12 cellular contexts compared by ENCODE assay signal in the genomic region with DNA sequence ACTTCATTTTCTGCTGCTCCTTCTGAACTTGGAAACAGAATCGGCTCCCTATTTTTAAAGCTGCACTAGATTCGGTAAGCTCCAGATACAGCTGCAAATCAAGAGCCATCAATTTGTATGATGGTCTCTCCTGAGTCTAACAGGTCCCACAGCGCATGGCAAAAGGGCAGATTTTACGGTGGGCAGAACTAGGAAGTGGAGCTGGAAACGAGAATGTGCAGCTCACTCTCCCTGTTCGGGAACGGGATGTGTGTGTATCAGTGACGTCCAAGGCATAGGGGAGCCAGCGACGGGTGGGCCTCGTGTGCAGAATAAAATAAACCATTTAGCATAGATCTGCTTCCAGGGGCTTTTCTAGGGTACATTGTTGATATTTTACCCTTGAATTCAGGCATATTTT.
A peak's percentile ranks its signal among the peaks of the same experiment; 100 is the strongest.
DNase-seq lines count a peak whose midpoint lies in the region; ATAC-seq and TF ChIP-seq lines count a peak whose summit lies in the region.
"Had no signal": no experiment of that assay in that cellular context is flagged by ENCODE, and none has a peak within 500 bp of the region (broad histone marks: within the 10 kb centered on the region; RNA-seq: fewer than 3 reads in every experiment).

No MANE protein-coding gene starts in this region.

- H2AFZ ChIP-seq in ACC112 (ENCODE audit: low read length, unreplicated experiment) = peak overlapping the region; percentile 6

- no peaks in the 10 kb centered on the region for H3K9me3 ChIP-seq in adipocyte (ENCODE audit: control insufficient read depth, low read length)
- no peaks in the 10 kb centered on the region for H3K9me3 ChIP-seq in heart right ventricle

- peak overlapping the region; percentile 95 for H3K27ac ChIP-seq in ACC112 (ENCODE audit: low read depth, low read length)
- peak overlapping the region; percentile 68 to 89 (median 80) for H3K27ac ChIP-seq in heart right ventricle
- H3K27ac ChIP-seq in rectal smooth muscle tissue (ENCODE audit: low read depth, low read length) = peak overlapping the region; percentile 28

- no peak for DNase-seq in adipocyte (ENCODE audit: low read depth)
- peak in 1 of 2 donors; percentile 54 for DNase-seq in heart right ventricle
- DNase-seq in SK-N-DZ (ENCODE audit: low spot score) = no peak
- DNase-seq in activated naive CD4-positive, alpha-beta T cell treated with anti-CD3 and anti-CD28 coated beads, Interleukin-2, amount 50 U/mL, for 72 hours (ENCODE audit: low spot score in 2 of 2) = no peak
- no peak for DNase-seq in amygdala (lab: John Stamatoyannopoulos, UW)
- DNase-seq in KG1 (lab: John Stamatoyannopoulos, UW) = no peak
- DNase-seq: ACHN; activated T-cell treated with anti-CD3 and anti-CD28 coated beads, Interleukin-2, amount 50 U/mL, for 4 hours; midbrain; NCI-H226 had no signal

- peaks cover 22% of the 10 kb centered on the region for H3K79me2 ChIP-seq in ACC112 (ENCODE audit: control insufficient read depth, insufficient read depth, low read length, unreplicated experiment)

- no peak overlapping the region for H3K27ac Mint-ChIP-seq in activated naive CD4-positive, alpha-beta T cell treated with anti-CD3 and anti-CD28 coated beads, Interleukin-2, amount 50 U/mL, for 72 hours

- 31 to 41% methylated on average over 11 of the region's 11 CpGs for WGBS in heart right ventricle, 2 donors

- peaks cover 22% of the 10 kb centered on the region for H3K4me1 ChIP-seq in ACC112 (ENCODE audit: control insufficient read depth, insufficient read depth, low read length, unreplicated experiment)
- H3K4me1 ChIP-seq in adipocyte (ENCODE audit: control insufficient read depth, insufficient read depth, low read length) = peaks cover 54% of the 10 kb centered on the region
- H3K4me1 ChIP-seq in heart right ventricle = peaks cover 34 to 95% (median 86%) of the 10 kb centered on the region in 9 donors
- peaks cover 27% of the 10 kb centered on the region for H3K4me1 ChIP-seq in rectal smooth muscle tissue (ENCODE audit: control insufficient read depth, insufficient read depth, low read length)

- no peaks in the 10 kb centered on the region for H3K9me3 Mint-ChIP-seq in activated naive CD4-positive, alpha-beta T cell treated with anti-CD3 and anti-CD28 coated beads, Interleukin-2, amount 50 U/mL, for 72 hours
- H3K9me3 Mint-ChIP-seq: activated T-cell treated with anti-CD3 and anti-CD28 coated beads, Interleukin-2, amount 50 U/mL, for 4 hours had no signal

- H3K4me3 ChIP-seq in ACC112 (ENCODE audit: low read depth, low read length) (peak overlapping the region; percentile 70), adipocyte (ENCODE audit: low read length) (peak overlapping the region; percentile 74), heart right ventricle (peak overlapping the region in 6 of 10 donors; percentile 10 to 36 (median 20)), rectal smooth muscle tissue (ENCODE audit: low read length) (peak overlapping the region; percentile 4)

- H3K27me3 ChIP-seq in ACC112 (ENCODE audit: insufficient read depth, low read length) (no peaks in the 10 kb centered on the region), adipocyte (replicated peaks; ENCODE audit: control insufficient read depth, insufficient read depth, low read length) (no peaks in the 10 kb centered on the region), heart right ventricle (no peaks in the 10 kb centered on the region), rectal smooth muscle tissue (ENCODE audit: control insufficient read depth, insufficient read depth, low read length) (no peaks in the 10 kb centered on the region)

- peak; percentile 23 to 63 (median 50) for ATAC-seq in heart right ventricle
- no peak for ATAC-seq in activated naive CD4-positive, alpha-beta T cell treated with anti-CD3 and anti-CD28 coated beads, Interleukin-2, amount 50 U/mL, for 72 hours
- ATAC-seq: activated T-cell treated with anti-CD3 and anti-CD28 coated beads, Interleukin-2, amount 50 U/mL, for 4 hours had no signal

- no peak for TF ChIP-seq CTCF in heart right ventricle (IDR thresholded peaks at IDR 0.05)

- H3K36me3 Mint-ChIP-seq in activated naive CD4-positive, alpha-beta T cell treated with anti-CD3 and anti-CD28 coated beads, Interleukin-2, amount 50 U/mL, for 72 hours = no peaks in the 10 kb centered on the region

- H3K9ac ChIP-seq in adipocyte (ENCODE audit: low read length) = peak overlapping the region; percentile 74
- no peak overlapping the region for H3K9ac ChIP-seq in rectal smooth muscle tissue (ENCODE audit: low read length)

- intact Hi-C loops in heart right ventricle (cut with DNase I) = loop anchor here in 4 of 10 donors (5.0 to 10.0 kb wide), 3 partner anchors 70 to 75 kb away; a partner anchor contains a TSS

- H3K36me3 ChIP-seq in ACC112 (ENCODE audit: insufficient read depth, low read length) = no peaks in the 10 kb centered on the region
- peaks cover 38% of the 10 kb centered on the region for H3K36me3 ChIP-seq in adipocyte (ENCODE audit: control insufficient read depth, insufficient read depth, low read length, severe bottlenecking)
- peaks cover 0 to 14% (median 0%) of the 10 kb centered on the region in 9 donors for H3K36me3 ChIP-seq in heart right ventricle
- no peaks in the 10 kb centered on the region for H3K36me3 ChIP-seq in rectal smooth muscle tissue (ENCODE audit: control insufficient read depth, insufficient read depth, low read length)

Comparison
In these comparisons a context has a peak if more than half of its experiments do, and no peak if none do; other contexts are left out.
1. H3K27ac ChIP-seq: peak in every context shown above with its lines; median percentile 95 in ACC112; 80 in heart right ventricle; 28 in rectal smooth muscle tissue.
2. H3K4me3 ChIP-seq: peak in every context shown above with its lines; median percentile 74 in adipocyte; 70 in ACC112; 20 in heart right ventricle; 4 in rectal smooth muscle tissue.
3. ATAC-seq: peak in heart right ventricle (8 of 8); none in activated naive CD4-positive, alpha-beta T cell treated with anti-CD3 and anti-CD28 coated beads, Interleukin-2, amount 50 U/mL, for 72 hours (0 of 2).